9 cellular contexts compared by ENCODE assay signal in genomic region chr10:33506838-33507661, GRCh38.
DNase-seq lines count a peak whose midpoint lies in the region; ATAC-seq and TF ChIP-seq lines count a peak whose summit lies in the region.
"Had no signal": no experiment of that assay in that cellular context is flagged by ENCODE, and none has a peak within 500 bp of the region (broad histone marks: within the 10 kb centered on the region; RNA-seq: fewer than 3 reads in every experiment).

No MANE protein-coding gene starts in this region.

- no peaks in the 10 kb centered on the region for H3K4me1 ChIP-seq in ovary (ENCODE audit: insufficient read depth)

- H3K27ac ChIP-seq in coronary artery = no peak overlapping the region
- H3K27ac ChIP-seq in ovary = no peak overlapping the region

- TF ChIP-seq CTCF in epithelial cell of esophagus (IDR thresholded peaks at IDR 0.05; ENCODE audit: insufficient read depth, low read depth, low read length, missing control alignments) (no peak), coronary artery (IDR thresholded peaks at IDR 0.05) (no peak), ovary (IDR thresholded peaks at IDR 0.05) (no peak)

- WGBS in ovary, 3 donors = 84 to 93% (median 89%) methylated on average over 5 of the region's 5 CpGs

- no peaks in the 10 kb centered on the region for H3K36me3 ChIP-seq in ovary

- ATAC-seq in GM21360 (IDR thresholded peaks at IDR 0.05; ENCODE audit: unreplicated experiment) (peak; percentile 86), HG03342 (IDR thresholded peaks at IDR 0.05; ENCODE audit: unreplicated experiment) (peak; percentile 57)

- DNase-seq in GM03348 (ENCODE audit: low spot score) (peak; percentile 15), epithelial cell of esophagus (ENCODE audit: low read depth) (peak; percentile 90), NCI-H146 treated with DMSO at 0.1 percent for 48 hours (lab: John Stamatoyannopoulos, UW; ENCODE audit: unreplicated experiment) (no peak), DMS53 treated with DMSO at 0.1 percent for 48 hours (lab: John Stamatoyannopoulos, UW; ENCODE audit: unreplicated experiment) (no peak), coronary artery (ENCODE audit: low spot score) (no peak), ovary (no peak)
- DNase-seq: CD4-positive, alpha-beta memory T cell had no signal

- no peak for TF ChIP-seq EP300 in ovary (IDR thresholded peaks at IDR 0.05)

- intact Hi-C loops in ovary (cut with DNase I) = no loop called here

- H3K9me3 ChIP-seq in ovary = no peaks in the 10 kb centered on the region

- H3K27me3 ChIP-seq in ovary = no peaks in the 10 kb centered on the region

- no peak overlapping the region for H3K4me3 ChIP-seq in epithelial cell of esophagus (ENCODE audit: low read length)
- H3K4me3 ChIP-seq in coronary artery = no peak overlapping the region
- H3K4me3 ChIP-seq in ovary = no peak overlapping the region

- no peak for TF ChIP-seq POLR2A in ovary (IDR thresholded peaks at IDR 0.05)

Comparison
In these comparisons a context has a peak if more than half of its experiments do, and no peak if none do; other contexts are left out.
1. DNase-seq: peak in GM03348 (single experiment) and epithelial cell of esophagus (single experiment); none in NCI-H146 treated with DMSO at 0.1 percent for 48 hours (single experiment), DMS53 treated with DMSO at 0.1 percent for 48 hours (single experiment), coronary artery (single experiment) and ovary (0 of 5).